Comparison of ENCODE assay signal across 29 cellular contexts in genomic region chr13:98787986-98788385, GRCh38. TPM values are rescaled to one million over a fixed set of nuclear protein-coding genes. Genes with fewer than 3 reads are reported as not detected.
"Had no signal": no experiment of that assay in that cellular context is flagged by ENCODE, and none has a peak within 500 bp of the region (broad histone marks: within the 10 kb centered on the region; RNA-seq: fewer than 3 reads in every experiment).

No MANE protein-coding gene starts in this region.

- H3K36me3 ChIP-seq: breast epithelium, cardiac muscle cell had no signal

- ATAC-seq: activated naive CD4-positive, alpha-beta T cell treated with anti-CD3 and anti-CD28 coated beads, Interleukin-2, amount 50 U/mL, for 72 hours; foreskin keratinocyte; gastroesophageal sphincter; WTC11 had no signal

- H3K4me1 ChIP-seq: ascending aorta, breast epithelium, esophagus muscularis mucosa, foreskin keratinocyte, gastroesophageal sphincter had no signal

- H3K9me3 ChIP-seq: ascending aorta, breast epithelium, esophagus muscularis mucosa, gastroesophageal sphincter had no signal

- H3K27me3 ChIP-seq: ascending aorta, breast epithelium, cardiac muscle cell, dorsolateral prefrontal cortex had no signal

- H3K27ac ChIP-seq: ascending aorta, breast epithelium, cardiac muscle cell, coronary artery, dorsolateral prefrontal cortex, esophagus muscularis mucosa, foreskin keratinocyte, gastroesophageal sphincter, VCaP had no signal

- DNase-seq: activated CD4-positive, alpha-beta memory T cell treated with anti-CD3 and anti-CD28 coated beads, Interleukin-2, amount 10 ng/mL, durations not matched to agents 7 days and 5 days; activated CD4-positive, alpha-beta T cell treated with anti-CD3 and anti-CD28 coated beads for 1 hour; activated CD4-positive, alpha-beta T cell treated with anti-CD3 and anti-CD28 coated beads for 4 hours; activated CD4-positive, alpha-beta T cell treated with anti-CD3 and anti-CD28 coated beads, Interleukin-2, amount 10 ng/mL, durations not matched to agents 7 days and 5 days; activated CD4-positive, alpha-beta T cell treated with anti-CD3 and anti-CD28 coated beads, Interleukin-2, amount 50 U/mL, for 4 hours; activated gamma-delta T cell; activated naive CD4-positive, alpha-beta T cell; activated naive CD4-positive, alpha-beta T cell treated with anti-CD3 and anti-CD28 coated beads, Interleukin-2, amount 10 ng/mL, durations not matched to agents 7 days and 5 days; activated naive CD8-positive, alpha-beta T cell treated with anti-CD3 and anti-CD28 coated beads, Interleukin-2, amount 10 ng/mL, durations not matched to agents 7 days and 5 days; activated T-cell treated with anti-CD3 and anti-CD28 coated beads for 4 hours; activated T-cell treated with anti-CD3 and anti-CD28 coated beads, Interleukin-2, amount 50 U/mL, for 24 hours; activated T-cell treated with anti-CD3 and anti-CD28 coated beads, Interleukin-2, amount 50 U/mL, for 72 hours; central memory CD4-positive, alpha-beta T cell; dorsolateral prefrontal cortex; effector memory CD4-positive, alpha-beta T cell; erythroblast; foreskin keratinocyte; T-helper 2 cell had no signal

- H3K4me3 ChIP-seq: ascending aorta, breast epithelium, cardiac muscle cell, coronary artery, dorsolateral prefrontal cortex, esophagus muscularis mucosa, gastroesophageal sphincter had no signal

RNA-seq across cellular contexts. Expression of gene SLC15A1, which starts 35.5 kb away (rescaled TPM):
- total RNA-seq: activated CD4-positive, alpha-beta memory T cell treated with anti-CD3 and anti-CD28 coated beads, Interleukin-2, amount 10 ng/mL, durations not matched to agents 7 days and 5 days; activated CD4-positive, alpha-beta T cell treated with anti-CD3 and anti-CD28 coated beads, Interleukin-2, amount 10 ng/mL, durations not matched to agents 7 days and 5 days; activated naive CD4-positive, alpha-beta T cell treated with anti-CD3 and anti-CD28 coated beads, Interleukin-2, amount 50 U/mL, for 72 hours; activated naive CD8-positive, alpha-beta T cell treated with anti-CD3 and anti-CD28 coated beads, Interleukin-2, amount 10 ng/mL, durations not matched to agents 7 days and 5 days; activated T-cell treated with anti-CD3 and anti-CD28 coated beads, Interleukin-2, amount 50 U/mL, for 72 hours; ascending aorta; cardiac muscle cell; esophagus muscularis mucosa; glomerular endothelial cell; T-helper 1 cell treated with Interleukin-12 subunit alpha and Interleukin-12 subunit beta and Interleukin-4 antibody, amounts not matched to agents 30 ng/mL and 1 ng/mL, for 36 hours had no signal
- polyA plus RNA-seq: cardiac muscle cell, foreskin keratinocyte had no signal
